ENCODE assay signal across 13 cellular contexts in genomic region chrX:41045960-41046567, GRCh38. TPM values are rescaled to one million over a fixed set of nuclear protein-coding genes. Genes with fewer than 3 reads are reported as not detected.
DNase-seq lines count a peak whose midpoint lies in the region; ATAC-seq and TF ChIP-seq lines count a peak whose summit lies in the region.
"Had no signal": no experiment of that assay in that cellular context is flagged by ENCODE, and none has a peak within 500 bp of the region (broad histone marks: within the 10 kb centered on the region; RNA-seq: fewer than 3 reads in every experiment).

No MANE protein-coding gene starts in this region.

- peaks cover 2% of the 10 kb centered on the region for H3K4me1 ChIP-seq in mucosa of descending colon (ENCODE audit: low read depth)
- H3K4me1 ChIP-seq: breast epithelium had no signal

- ATAC-seq in mucosa of descending colon = peak; percentile 50
- ATAC-seq: activated T-cell treated with anti-CD3 and anti-CD28 coated beads, Interleukin-2, amount 50 U/mL, for 72 hours; natural killer cell treated with Interleukin-12 subunit alpha and Interleukin-12 subunit beta and Interleukin-15 and Interleukin-18, amount 100 ng/mL, for 72 hours had no signal

- H3K9me3 ChIP-seq in mucosa of descending colon (no peaks in the 10 kb centered on the region), WERI-Rb-1 (ENCODE audit: severe bottlenecking) (no peaks in the 10 kb centered on the region)
- H3K9me3 ChIP-seq: breast epithelium had no signal

- H3K27me3 ChIP-seq in WERI-Rb-1 (ENCODE audit: insufficient read depth, low read depth, severe bottlenecking) = peaks cover 26% of the 10 kb centered on the region

- peak; percentile 22 for DNase-seq in AG09319 (ENCODE audit: extremely low read depth, low read depth)
- DNase-seq in NCI-H69 (lab: John Stamatoyannopoulos, UW) = peak; percentile 28
- peak; percentile 71 for DNase-seq in fibroblast of mammary gland (ENCODE audit: low read depth)
- DNase-seq in mucosa of descending colon = no peak
- no peak for DNase-seq in activated CD4-positive, CD25-positive, alpha-beta regulatory T cell treated with anti-CD3 and anti-CD28 coated beads, Interleukin-2, amount 50 U/mL, for 72 hours
- no peak for DNase-seq in activated CD8-positive, alpha-beta memory T cell treated with anti-CD3 and anti-CD28 coated beads for 24 hours
- no peak for DNase-seq in WERI-Rb-1
- DNase-seq in NCI-H1436 (lab: John Stamatoyannopoulos, UW) = no peak
- DNase-seq: activated T-cell treated with anti-CD3 and anti-CD28 coated beads, Interleukin-2, amount 50 U/mL, for 72 hours; C1 segment of cervical spinal cord; NCI-H82 had no signal

- H3K27ac ChIP-seq in WERI-Rb-1 = no peak overlapping the region
- H3K27ac ChIP-seq: breast epithelium had no signal

- H3K36me3 ChIP-seq in mucosa of descending colon (ENCODE audit: low read depth) (no peaks in the 10 kb centered on the region), WERI-Rb-1 (no peaks in the 10 kb centered on the region)
- H3K36me3 ChIP-seq: breast epithelium had no signal

- TF ChIP-seq CTCF in AG09319 (IDR thresholded peaks at IDR 0.05; ENCODE audit: low read depth, low read length) (no peak), fibroblast of mammary gland (conservative IDR thresholded peaks at IDR 0.05; ENCODE audit: control insufficient read depth, insufficient read depth, low read depth, low read length) (no peak), mucosa of descending colon (IDR thresholded peaks at IDR 0.05) (no peak), WERI-Rb-1 (IDR thresholded peaks at IDR 0.05; ENCODE audit: low read depth, low read length) (no peak)

- intact Hi-C loops in mucosa of descending colon (cut with DNase I, micrococcal nuclease) = no loop called here

- H3K4me3 ChIP-seq in fibroblast of mammary gland (ENCODE audit: control insufficient read depth, low read depth, low read length) (no peak overlapping the region), mucosa of descending colon (no peak overlapping the region), WERI-Rb-1 (ENCODE audit: low read depth, low read length) (no peak overlapping the region)
- H3K4me3 ChIP-seq: breast epithelium had no signal

RNA-seq across cellular contexts. Expression of gene USP9X, which starts 39.2 kb away (rescaled TPM):
- total RNA-seq in mucosa of descending colon = 10 to 100 TPM; 72.1 to 88.9 (median 86.3) TPM

Comparison
In these comparisons a context has a peak if more than half of its experiments do, and no peak if none do; other contexts are left out.
1. DNase-seq: peak in AG09319 (single experiment), NCI-H69 (single experiment) and fibroblast of mammary gland (single experiment); none in mucosa of descending colon (0 of 3), activated CD4-positive, CD25-positive, alpha-beta regulatory T cell treated with anti-CD3 and anti-CD28 coated beads, Interleukin-2, amount 50 U/mL, for 72 hours (single experiment), activated CD8-positive, alpha-beta memory T cell treated with anti-CD3 and anti-CD28 coated beads for 24 hours (single experiment), WERI-Rb-1 (single experiment) and NCI-H1436 (single experiment).